26 cellular contexts compared by ENCODE assay signal in the genomic region with DNA sequence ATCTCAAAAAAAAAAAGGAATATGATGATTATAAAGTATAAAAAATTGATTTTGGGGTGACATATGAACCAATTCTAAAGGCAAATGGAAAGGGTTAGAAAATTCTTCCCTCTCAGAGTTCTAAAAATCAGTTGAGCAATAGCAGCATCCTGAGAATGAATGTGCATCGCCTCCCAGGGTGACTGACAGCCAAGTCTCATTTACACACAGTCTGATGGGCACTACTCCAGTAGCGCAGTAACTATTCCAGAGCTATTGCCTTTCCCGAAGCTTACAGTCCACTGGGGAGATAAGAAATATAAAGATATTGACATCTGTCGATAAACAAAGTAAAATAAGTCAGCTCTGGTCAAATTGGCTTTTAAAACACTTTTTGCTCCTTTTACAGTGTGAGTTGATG. TPM values are rescaled to one million over a fixed set of nuclear protein-coding genes. Genes with fewer than 3 reads are reported as not detected.
DNase-seq lines count a peak whose midpoint lies in the region; ATAC-seq and TF ChIP-seq lines count a peak whose summit lies in the region.
"Had no signal": no experiment of that assay in that cellular context is flagged by ENCODE, and none has a peak within 500 bp of the region (broad histone marks: within the 10 kb centered on the region; RNA-seq: fewer than 3 reads in every experiment).

No MANE protein-coding gene starts in this region.

- H3K4me2 ChIP-seq in DND-41 (ENCODE audit: insufficient read depth, low read length) (no peak overlapping the region), OCI-LY7 (ENCODE audit: low read length) (peak overlapping the region; percentile 59)

- H3K4me1 ChIP-seq in DND-41 (ENCODE audit: insufficient read depth, low read length), result peaks cover 53% of the 10 kb centered on the region
- peaks cover 94% of the 10 kb centered on the region for H3K4me1 ChIP-seq in OCI-LY7 (ENCODE audit: insufficient read depth, low read length, poor library complexity, severe bottlenecking)

- H3K9ac ChIP-seq in DND-41 (ENCODE audit: low read depth, low read length), result no peak overlapping the region

- peak overlapping the region; percentile 32 for H3K4me3 Mint-ChIP-seq in activated naive CD8-positive, alpha-beta T cell treated with anti-CD3 and anti-CD28 coated beads, Interleukin-2, amount 10 ng/mL, durations not matched to agents 7 days and 5 days
- no peak overlapping the region for H3K4me3 Mint-ChIP-seq in activated naive CD8-positive, alpha-beta T cell treated with anti-CD3 and anti-CD28 coated beads, Interleukin-2, amount 50 U/mL, for 24 hours
- peak overlapping the region in 3 of 10 donors; percentile 7 to 43 (median 8) for H3K4me3 Mint-ChIP-seq in naive thymus-derived CD8-positive, alpha-beta T cell
- H3K4me3 Mint-ChIP-seq: stimulated activated memory B cell treated with anti-CD40 and anti-IgM and Interleukin-4, amounts not matched to agents 10 μg/mL and 1 μg/mL and 100 μg/mL, for 72 hours had no signal

- no peak for ATAC-seq in activated naive CD8-positive, alpha-beta T cell treated with anti-CD3 and anti-CD28 coated beads, Interleukin-2, amount 10 ng/mL, durations not matched to agents 7 days and 5 days (ENCODE audit: low read depth)
- ATAC-seq in activated naive CD8-positive, alpha-beta T cell treated with anti-CD3 and anti-CD28 coated beads, Interleukin-2, amount 50 U/mL, for 24 hours, result no peak
- ATAC-seq in DND-41 (ENCODE audit: insufficient read depth, low read depth), result no peak
- no peak for ATAC-seq in naive thymus-derived CD8-positive, alpha-beta T cell
- no peak for ATAC-seq in GM21423 (IDR thresholded peaks at IDR 0.05; ENCODE audit: unreplicated experiment)
- ATAC-seq: HCT116; left lung; mucosa of descending colon; stimulated activated memory B cell treated with anti-CD40 and anti-IgM and Interleukin-4, amounts not matched to agents 10 μg/mL and 1 μg/mL and 100 μg/mL, for 72 hours had no signal

- H4K20me1 ChIP-seq in DND-41 (ENCODE audit: insufficient read depth, low read length) (no peaks in the 10 kb centered on the region), OCI-LY7 (ENCODE audit: insufficient read depth, low read length) (no peaks in the 10 kb centered on the region)

- no peaks in the 10 kb centered on the region for H3K9me2 ChIP-seq in OCI-LY7 (ENCODE audit: insufficient read depth, low read length)

- TF ChIP-seq CTCF in DND-41 (IDR thresholded peaks at IDR 0.05; ENCODE audit: borderline replicate concordance, extremely low read depth, low read length, poor library complexity, severe bottlenecking) (no peak), OCI-LY7 (conservative IDR thresholded peaks at IDR 0.05; ENCODE audit: low read length) (no peak)

- POLR2A ChIA-PET in activated naive CD8-positive, alpha-beta T cell treated with anti-CD3 and anti-CD28 coated beads, Interleukin-2, amount 10 ng/mL, durations not matched to agents 7 days and 5 days (lab: Charles Lee), result interaction anchor here (1.2 to 2.7 kb wide), 2 partner anchors 31 to 43 kb away, joined by 3 to 16 read pairs; no protein-coding TSS in a partner anchor
- POLR2A ChIA-PET in OCI-LY7 (lab: Charles Lee), result interaction anchor here (0.6 to 8.1 kb wide), 20 partner anchors 10 to 95 kb away, joined by 3 to 104 read pairs (median 6); no protein-coding TSS in a partner anchor
- POLR2A ChIA-PET in naive thymus-derived CD8-positive, alpha-beta T cell (lab: Charles Lee), result interaction anchor here (1.5 to 12.0 kb wide), 2 partner anchors 15 to 30 kb away, joined by 3 to 124 read pairs; partner anchors contain the start of genes SORL1 and SORL1-AS1

- intact Hi-C loops in OCI-LY7 (cut with micrococcal nuclease; ENCODE audit: unreplicated experiment), result loop anchor here (2.0 to 5.0 kb wide), 2 partner anchors 53 to 99 kb away; no protein-coding TSS in a partner anchor

- H3K9me3 Mint-ChIP-seq in activated naive CD8-positive, alpha-beta T cell treated with anti-CD3 and anti-CD28 coated beads, Interleukin-2, amount 10 ng/mL, durations not matched to agents 7 days and 5 days, result no peaks in the 10 kb centered on the region
- no peaks in the 10 kb centered on the region for H3K9me3 Mint-ChIP-seq in activated naive CD8-positive, alpha-beta T cell treated with anti-CD3 and anti-CD28 coated beads, Interleukin-2, amount 50 U/mL, for 24 hours
- peaks cover 0 to 2% (median 0%) of the 10 kb centered on the region in 9 donors for H3K9me3 Mint-ChIP-seq in naive thymus-derived CD8-positive, alpha-beta T cell

- no peak overlapping the region for H3K27ac Mint-ChIP-seq in activated naive CD8-positive, alpha-beta T cell treated with anti-CD3 and anti-CD28 coated beads, Interleukin-2, amount 10 ng/mL, durations not matched to agents 7 days and 5 days
- H3K27ac Mint-ChIP-seq in activated naive CD8-positive, alpha-beta T cell treated with anti-CD3 and anti-CD28 coated beads, Interleukin-2, amount 50 U/mL, for 24 hours, result no peak overlapping the region
- peak overlapping the region; percentile 7 to 95 (median 83) for H3K27ac Mint-ChIP-seq in naive thymus-derived CD8-positive, alpha-beta T cell
- H3K27ac Mint-ChIP-seq: stimulated activated memory B cell treated with anti-CD40 and anti-IgM and Interleukin-4, amounts not matched to agents 10 μg/mL and 1 μg/mL and 100 μg/mL, for 72 hours had no signal

- no TSS peak for BruUV-seq in OCI-LY7 (replicated peaks; lab: Mats Ljungman, UMichigan)

- 0 out of 2 replicates have a peak overlapping the region, but pooled peaks have one; percentile 4 for H3K27ac ChIP-seq in DND-41 (ENCODE audit: low read length)
- peak overlapping the region; percentile 91 for H3K27ac ChIP-seq in OCI-LY7 (ENCODE audit: low read depth, low read length, poor library complexity, severe bottlenecking)
- H3K27ac ChIP-seq: C4-2B, suprapubic skin had no signal

- H3K4me1 Mint-ChIP-seq in activated naive CD8-positive, alpha-beta T cell treated with anti-CD3 and anti-CD28 coated beads, Interleukin-2, amount 10 ng/mL, durations not matched to agents 7 days and 5 days, result peaks cover 51% of the 10 kb centered on the region
- peaks cover 70% of the 10 kb centered on the region for H3K4me1 Mint-ChIP-seq in activated naive CD8-positive, alpha-beta T cell treated with anti-CD3 and anti-CD28 coated beads, Interleukin-2, amount 50 U/mL, for 24 hours
- peaks cover 48 to 90% (median 87%) of the 10 kb centered on the region in 4 donors for H3K4me1 Mint-ChIP-seq in naive thymus-derived CD8-positive, alpha-beta T cell

- no peak overlapping the region for H3K4me3 ChIP-seq in DND-41 (ENCODE audit: low read depth in 1 of 2, low read length in 2 of 2)
- no peak overlapping the region for H3K4me3 ChIP-seq in OCI-LY7 (ENCODE audit: low read depth, low read length, poor library complexity, severe bottlenecking)
- H3K4me3 ChIP-seq: left lung, mucosa of descending colon, skin epidermis, suprapubic skin had no signal

- H3K27me3 Mint-ChIP-seq in activated naive CD8-positive, alpha-beta T cell treated with anti-CD3 and anti-CD28 coated beads, Interleukin-2, amount 10 ng/mL, durations not matched to agents 7 days and 5 days, result no peaks in the 10 kb centered on the region
- H3K27me3 Mint-ChIP-seq in activated naive CD8-positive, alpha-beta T cell treated with anti-CD3 and anti-CD28 coated beads, Interleukin-2, amount 50 U/mL, for 24 hours, result no peaks in the 10 kb centered on the region
- H3K27me3 Mint-ChIP-seq in naive thymus-derived CD8-positive, alpha-beta T cell, result no peaks in the 10 kb centered on the region
- H3K27me3 Mint-ChIP-seq: stimulated activated memory B cell treated with anti-CD40 and anti-IgM and Interleukin-4, amounts not matched to agents 10 μg/mL and 1 μg/mL and 100 μg/mL, for 72 hours had no signal

- H3K79me2 ChIP-seq in DND-41 (ENCODE audit: insufficient read depth, low read length) (no peaks in the 10 kb centered on the region), OCI-LY7 (ENCODE audit: insufficient read depth, low read depth, low read length) (no peaks in the 10 kb centered on the region)

- peaks cover 2% of the 10 kb centered on the region for H3K36me3 Mint-ChIP-seq in activated naive CD8-positive, alpha-beta T cell treated with anti-CD3 and anti-CD28 coated beads, Interleukin-2, amount 10 ng/mL, durations not matched to agents 7 days and 5 days
- H3K36me3 Mint-ChIP-seq in activated naive CD8-positive, alpha-beta T cell treated with anti-CD3 and anti-CD28 coated beads, Interleukin-2, amount 50 U/mL, for 24 hours (ENCODE audit: low read depth), result no peaks in the 10 kb centered on the region
- peaks cover 0 to under 1% (median 0%) of the 10 kb centered on the region in 3 donors for H3K36me3 Mint-ChIP-seq in naive thymus-derived CD8-positive, alpha-beta T cell
- H3K36me3 Mint-ChIP-seq: stimulated activated memory B cell treated with anti-CD40 and anti-IgM and Interleukin-4, amounts not matched to agents 10 μg/mL and 1 μg/mL and 100 μg/mL, for 72 hours had no signal

- H2AFZ ChIP-seq in DND-41 (ENCODE audit: low read depth, low read length) (no peak overlapping the region), OCI-LY7 (ENCODE audit: low read length) (peak overlapping the region; percentile 52; the same call in 1 of the 2 replicates)

- H3K9me3 ChIP-seq in DND-41 (ENCODE audit: insufficient read depth, low read length, severe bottlenecking), result no peaks in the 10 kb centered on the region
- peaks cover 9% of the 10 kb centered on the region; the same call in 1 of the 2 replicates for H3K9me3 ChIP-seq in OCI-LY7 (ENCODE audit: low read length)
- H3K9me3 ChIP-seq: left lung, mucosa of descending colon, suprapubic skin had no signal

- no peaks in the 10 kb centered on the region for H3K27me3 ChIP-seq in DND-41 (ENCODE audit: insufficient read depth, low read length, poor library complexity)
- H3K27me3 ChIP-seq: left lung, suprapubic skin had no signal

- CTCF ChIA-PET in OCI-LY7 (lab: Charles Lee; ENCODE audit: unreplicated experiment), result no interaction called here

- H3K36me3 ChIP-seq in DND-41 (ENCODE audit: insufficient read depth, low read length), result no peaks in the 10 kb centered on the region
- H3K36me3 ChIP-seq in OCI-LY7 (ENCODE audit: insufficient read depth, low read length), result peaks cover 8% of the 10 kb centered on the region
- H3K36me3 ChIP-seq: left lung, suprapubic skin had no signal

- no peak for DNase-seq in activated naive CD8-positive, alpha-beta T cell treated with anti-CD3 and anti-CD28 coated beads, Interleukin-2, amount 10 ng/mL, durations not matched to agents 7 days and 5 days
- DNase-seq in activated naive CD8-positive, alpha-beta T cell treated with anti-CD3 and anti-CD28 coated beads, Interleukin-2, amount 50 U/mL, for 24 hours, result no peak
- no peak for DNase-seq in DND-41
- DNase-seq in OCI-LY7 (ENCODE audit: low spot score), result no peak
- no peak for DNase-seq in naive thymus-derived CD8-positive, alpha-beta T cell
- DNase-seq in pons (ENCODE audit: low spot score), result no peak
- DNase-seq in hippocampal formation (lab: John Stamatoyannopoulos, UW), result no peak
- DNase-seq: activated gamma-delta T cell treated with Interleukin-2 at 50 U/mL for 16 hours; anterior cingulate cortex; caudate nucleus; DMS153; left lung; NCI-H1092; NCI-H1930; NCI-H2227 treated with DMSO at 0.1 percent for 48 hours; NCI-H774; OCI-M1; SHP77 treated with DMSO at 0.1 percent for 48 hours; stimulated activated CD4-positive, alpha-beta T cell treated with anti-CD3 and anti-CD28 coated beads, Interleukin-2, amount 100 ng/mL, for 24 hours had no signal

RNA-seq across cellular contexts. Expression of gene SORL1, which starts 32.3 kb away (rescaled TPM):
- total RNA-seq in activated naive CD8-positive, alpha-beta T cell treated with anti-CD3 and anti-CD28 coated beads, Interleukin-2, amount 10 ng/mL, durations not matched to agents 7 days and 5 days, result 100 to 1,000 TPM; 179 to 195 TPM
- 219 and 228 TPM in 2 replicates for total RNA-seq in OCI-LY7 (2014; rRNA removed; shearing (Covaris generic))
- 400 and 411 TPM in 2 replicates for total RNA-seq in OCI-LY7 (2022)
- total RNA-seq in naive thymus-derived CD8-positive, alpha-beta T cell, result 100 to 1,000 TPM; 414 to 419 TPM
- polyA plus RNA-seq in naive thymus-derived CD8-positive, alpha-beta T cell, result 100 to 1,000 TPM; 157 to 230 (median 158) TPM

Comparison
In these comparisons a context has a peak if more than half of its experiments do, and no peak if none do; other contexts are left out.
1. H3K27ac Mint-ChIP-seq: peak in naive thymus-derived CD8-positive, alpha-beta T cell (10 of 10); none in activated naive CD8-positive, alpha-beta T cell treated with anti-CD3 and anti-CD28 coated beads, Interleukin-2, amount 10 ng/mL, durations not matched to agents 7 days and 5 days (single experiment) and activated naive CD8-positive, alpha-beta T cell treated with anti-CD3 and anti-CD28 coated beads, Interleukin-2, amount 50 U/mL, for 24 hours (single experiment).